In the genomic region with DNA sequence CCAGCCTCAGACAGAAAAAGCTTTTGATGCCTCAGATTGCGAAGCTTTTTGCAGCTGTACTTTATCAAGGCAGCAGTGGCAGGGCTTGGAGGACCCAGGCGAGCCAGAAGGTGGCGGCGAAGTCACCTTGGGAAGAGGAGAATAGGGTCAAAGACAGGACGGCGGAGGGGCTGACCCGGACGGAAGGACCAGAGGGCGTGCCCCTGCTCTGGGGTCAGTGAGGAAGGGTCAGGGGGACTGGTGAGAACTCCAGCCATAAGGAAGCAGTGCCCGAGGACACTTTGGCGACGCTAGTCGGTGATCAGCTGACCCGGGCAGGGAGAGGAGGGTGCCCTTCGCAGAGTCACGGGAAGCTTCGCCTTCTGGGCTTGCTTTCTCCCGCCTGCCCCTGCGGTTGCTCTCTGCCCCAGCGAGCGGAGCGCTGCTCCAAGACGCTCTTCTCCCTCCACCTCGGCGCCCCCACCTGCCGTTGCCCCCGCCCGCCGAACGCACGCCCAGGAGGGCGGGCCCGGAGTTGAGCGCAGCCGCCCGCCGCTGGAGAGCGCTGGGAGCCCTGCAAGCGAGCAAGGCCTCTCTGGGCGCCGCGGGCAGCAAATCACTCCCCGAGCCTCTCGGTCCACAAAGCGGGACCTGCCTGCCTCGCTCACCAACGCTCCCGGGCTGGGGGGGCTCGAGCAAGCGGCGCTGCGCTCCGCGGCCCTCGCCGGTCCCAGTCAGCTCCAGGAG, we compare ENCODE assay signal across 9 cellular contexts. TPM values are rescaled to one million over a fixed set of nuclear protein-coding genes. Genes with fewer than 3 reads are reported as not detected.
DNase-seq lines count a peak whose midpoint lies in the region; ATAC-seq, FAIRE-seq and TF ChIP-seq lines count a peak whose summit lies in the region.
"Had no signal": no experiment of that assay in that cellular context is flagged by ENCODE, and none has a peak within 500 bp of the region (broad histone marks: within the 10 kb centered on the region; RNA-seq: fewer than 3 reads in every experiment).

No MANE protein-coding gene starts in this region.

- H3K27me3 ChIP-seq in ascending aorta (peaks cover 4% of the 10 kb centered on the region), small intestine (ENCODE audit: control insufficient read depth in 2 of 2, insufficient read depth in 2 of 2, low read length in 2 of 2) (peaks cover 2 to 5% of the 10 kb centered on the region in 2 donors)

- peaks cover 8 to 52% (median 14%) of the 10 kb centered on the region in 6 donors for H3K9me3 Mint-ChIP-seq in immature natural killer cell

- intact Hi-C loops in ascending aorta (cut with DNase I): no loop called here

- H3K27ac ChIP-seq in ascending aorta (no peak overlapping the region), small intestine (ENCODE audit: low read depth in 1 of 2, low read length in 1 of 2) (peak overlapping the region in 1 of 2 donors; percentile 50)

- peak; percentile 3 for DNase-seq in EH (ENCODE audit: low read depth)
- peak; percentile 62 for DNase-seq in NCI-H1105 (lab: John Stamatoyannopoulos, UW)
- no peak for DNase-seq in ascending aorta (ENCODE audit: low spot score in 2 of 2)
- peak; percentile 69 for DNase-seq in small intestine
- no peak for DNase-seq in immature natural killer cell

- no peaks in the 10 kb centered on the region for H3K36me3 ChIP-seq in ascending aorta
- no peaks in the 10 kb centered on the region for H3K36me3 ChIP-seq in small intestine (ENCODE audit: control insufficient read depth in 2 of 2, insufficient read depth in 2 of 2, low read length in 2 of 2)

- WGBS in small intestine, 3 donors: 1 to 2% (median 1%) methylated on average over 46 to 56 of the region's 56 CpGs

- no peak for ATAC-seq in GM21576 (IDR thresholded peaks at IDR 0.05; ENCODE audit: unreplicated experiment)
- no peak for ATAC-seq in GM21390 (IDR thresholded peaks at IDR 0.05; ENCODE audit: unreplicated experiment)

- no peak overlapping the region for H3K27ac Mint-ChIP-seq in immature natural killer cell

- H3K4me1 ChIP-seq in ascending aorta: peaks cover 0 to 4% of the 10 kb centered on the region in 2 donors
- peaks cover 0 to 5% of the 10 kb centered on the region in 2 donors for H3K4me1 ChIP-seq in small intestine (ENCODE audit: control insufficient read depth in 2 of 2, insufficient read depth in 1 of 2, low read depth in 1 of 2, low read length in 1 of 2)

- H3K4me3 ChIP-seq in ascending aorta: peak overlapping the region; percentile 48 to 57
- H3K4me3 ChIP-seq in iPS-18c (ENCODE audit: insufficient read depth, low read depth, low read length): peak overlapping the region; percentile 81
- peak overlapping the region in 1 of 2 donors; percentile 58 for H3K4me3 ChIP-seq in small intestine (ENCODE audit: low read depth in 1 of 2, low read length in 2 of 2)

- peaks cover 10 to 24% (median 13%) of the 10 kb centered on the region in 3 donors for H3K27me3 Mint-ChIP-seq in immature natural killer cell (ENCODE audit: low read depth in 3 of 3)

- no peaks in the 10 kb centered on the region for H3K36me3 Mint-ChIP-seq in immature natural killer cell

- TF ChIP-seq CTCF in ascending aorta (IDR thresholded peaks at IDR 0.05): no peak

- H3K4me3 Mint-ChIP-seq in immature natural killer cell: no peak overlapping the region

- H3K4me1 Mint-ChIP-seq in immature natural killer cell: no peaks in the 10 kb centered on the region

- no peak for FAIRE-seq in small intestine (lab: Jason Lieb, UNC)

- H3K9me3 ChIP-seq in ascending aorta: no peaks in the 10 kb centered on the region
- H3K9me3 ChIP-seq in iPS-18c (ENCODE audit: control insufficient read depth, insufficient read depth, low read length): no peaks in the 10 kb centered on the region
- peaks cover 2% of the 10 kb centered on the region for H3K9me3 ChIP-seq in small intestine (ENCODE audit: control insufficient read depth, low read depth)

RNA-seq across cellular contexts. Expression of a gene that starts 1.4 kb away (rescaled TPM):
- not detected for total RNA-seq in ascending aorta
- 1 to 10 TPM; 1.9 to 9.3 (median 4.7) TPM for polyA plus RNA-seq in small intestine
- not detected for polyA plus RNA-seq in immature natural killer cell
- total RNA-seq: renal cortical epithelial cell had no signal

Comparison
In these comparisons a context has a peak if more than half of its experiments do, and no peak if none do; other contexts are left out.
1. DNase-seq: peak in EH (single experiment), NCI-H1105 (single experiment) and small intestine (single experiment); none in ascending aorta (0 of 2) and immature natural killer cell (0 of 3).